8 cellular contexts compared by ENCODE assay signal in the genomic region with DNA sequence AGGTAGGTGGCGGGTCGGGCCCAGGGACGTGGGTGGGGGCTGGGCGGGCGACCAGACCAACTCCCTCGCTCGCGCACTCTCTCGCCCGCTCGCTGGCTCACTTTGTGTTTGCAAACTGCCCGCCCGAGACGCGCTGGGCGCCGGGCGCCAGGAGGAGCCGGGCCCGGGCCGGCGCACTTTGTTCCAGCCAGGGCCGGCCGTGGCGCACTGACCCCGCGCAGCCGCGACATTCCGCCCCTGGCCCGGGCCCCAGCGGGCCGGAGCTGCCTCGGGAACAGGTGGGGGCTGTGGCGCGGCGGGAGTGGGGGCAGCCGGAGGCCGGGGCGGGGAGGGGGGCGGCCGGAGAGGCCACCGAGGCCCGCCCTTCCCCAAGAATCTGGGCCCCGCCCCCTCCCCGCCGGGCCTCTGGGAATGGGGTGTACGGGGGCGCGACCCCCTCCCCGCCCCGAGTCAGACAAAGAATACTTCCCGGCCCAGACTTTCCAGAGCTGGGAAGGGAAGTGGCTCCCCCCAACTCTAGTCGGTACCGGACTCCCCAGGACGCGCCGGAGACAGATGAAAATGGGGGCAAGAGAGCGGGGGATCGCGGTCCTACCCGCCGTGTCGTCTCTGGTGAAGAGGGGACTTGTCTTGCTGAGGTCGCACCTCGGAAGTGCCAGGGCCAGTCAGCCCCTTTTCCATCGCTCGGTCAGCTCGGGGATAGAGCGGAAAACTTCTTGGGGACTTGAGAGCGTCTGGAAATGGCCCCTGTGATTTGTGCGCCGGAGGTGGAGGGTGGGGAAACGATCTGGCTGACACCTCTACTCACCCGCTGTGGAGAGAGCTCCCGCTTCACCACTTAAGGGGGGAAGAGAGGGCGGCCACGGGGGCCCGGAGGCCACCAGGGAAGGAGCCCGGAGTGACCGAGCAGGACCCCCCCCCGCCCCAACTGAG. TPM values are rescaled to one million over a fixed set of nuclear protein-coding genes. Genes with fewer than 3 reads are reported as not detected.
A peak's percentile ranks its signal among the peaks of the same experiment; 100 is the strongest.
DNase-seq lines count a peak whose midpoint lies in the region; ATAC-seq and TF ChIP-seq lines count a peak whose summit lies in the region.

No MANE protein-coding gene starts in this region.

- H3K27me3 Mint-ChIP-seq in immature natural killer cell (ENCODE audit: low read depth in 3 of 3), result peaks cover 8 to 22% (median 10%) of the 10 kb centered on the region in 3 donors

- peaks cover 4 to 12% (median 6%) of the 10 kb centered on the region in 3 donors for H3K36me3 Mint-ChIP-seq in immature natural killer cell

- TF ChIP-seq CTCF in GM12865 (IDR thresholded peaks at IDR 0.05; ENCODE audit: insufficient read depth, low read depth, low read length, missing control alignments) (no peak), brain microvascular endothelial cell (IDR thresholded peaks at IDR 0.05; ENCODE audit: low read depth, low read length, missing control alignments) (no peak)

- H3K27ac ChIP-seq in brain microvascular endothelial cell, result no peak overlapping the region

- H3K27ac Mint-ChIP-seq in immature natural killer cell, result peak overlapping the region in 5 of 6 donors; percentile 79 to 92 (median 87)

- H3K4me1 Mint-ChIP-seq in immature natural killer cell, result peaks cover 46 to 51% of the 10 kb centered on the region in 2 donors

- no peaks in the 10 kb centered on the region for H3K9me3 Mint-ChIP-seq in immature natural killer cell

- peaks cover 2% of the 10 kb centered on the region for H3K36me3 ChIP-seq in brain microvascular endothelial cell (replicated peaks)

- H3K4me3 Mint-ChIP-seq in immature natural killer cell, result peak overlapping the region; percentile 92 to 96 (median 94)

- no peaks in the 10 kb centered on the region for H3K27me3 ChIP-seq in brain microvascular endothelial cell (replicated peaks)

- in situ Hi-C loops in brain microvascular endothelial cell (cut with HindIII; ENCODE audit: low pct_ligation_motif_present, low sequenced_read_pairs), result no loop called here

- H3K4me3 ChIP-seq in GM12865 (ENCODE audit: low read depth, low read length) (peak overlapping the region; percentile 85), brain microvascular endothelial cell (ENCODE audit: low read depth, low read length) (peak overlapping the region; percentile 80)

- DNase-seq in 8988T, result peak; percentile 51
- peak; percentile 55 for DNase-seq in GM12865 (ENCODE audit: low read depth)
- peak; percentile 39 for DNase-seq in RKO (ENCODE audit: low spot score)
- peak; percentile 25 for DNase-seq in brain microvascular endothelial cell
- peak; percentile 43 to 48 (median 44) for DNase-seq in immature natural killer cell
- DNase-seq in stimulated activated CD4-positive, alpha-beta T cell treated with anti-CD3 and anti-CD28 coated beads, Interleukin-15, amount 100 ng/mL, for 24 hours, result peak; percentile 52

- ATAC-seq in HG02970 (IDR thresholded peaks at IDR 0.05; ENCODE audit: low FRiP score, unreplicated experiment) (peak; percentile 6), GM19328 (IDR thresholded peaks at IDR 0.05; ENCODE audit: unreplicated experiment) (no peak)

RNA-seq across cellular contexts. Expression of a gene that starts 1.0 kb away (rescaled TPM):
- under 1 TPM; 0.10 to 0.73 (median 0.68) TPM for polyA plus RNA-seq in immature natural killer cell
